17 cellular contexts compared by ENCODE assay signal in genomic region chr6:41062056-41062455, GRCh38. TPM values are rescaled to one million over a fixed set of nuclear protein-coding genes. Genes with fewer than 3 reads are reported as not detected.
DNase-seq lines count a peak whose midpoint lies in the region; ATAC-seq and TF ChIP-seq lines count a peak whose summit lies in the region.
"Had no signal": no experiment of that assay in that cellular context is flagged by ENCODE, and none has a peak within 500 bp of the region (broad histone marks: within the 10 kb centered on the region; RNA-seq: fewer than 3 reads in every experiment).

No MANE protein-coding gene starts in this region.

- no peak overlapping the region for H3K9ac ChIP-seq in trophoblast cell (ENCODE audit: low read length)
- H3K9ac ChIP-seq: BLaER1 had no signal

- H3K9me3 ChIP-seq in heart left ventricle (no peaks in the 10 kb centered on the region), trophoblast cell (ENCODE audit: insufficient read depth, low read depth, low read length) (no peaks in the 10 kb centered on the region), stomach (no peaks in the 10 kb centered on the region), testis (no peaks in the 10 kb centered on the region)
- H3K9me3 ChIP-seq: BLaER1 had no signal

- no peak overlapping the region for H3K4ac ChIP-seq in trophoblast cell (ENCODE audit: low read depth, low read length)

- TF ChIP-seq POLR2A in heart left ventricle (IDR thresholded peaks at IDR 0.05): no peak
- no peak for TF ChIP-seq POLR2A in stomach (IDR thresholded peaks at IDR 0.05)
- TF ChIP-seq POLR2A in testis (IDR thresholded peaks at IDR 0.05): no peak

- H3K36me3 ChIP-seq in heart left ventricle: peaks cover 0 to 59% (median 52%) of the 10 kb centered on the region in 9 donors
- peaks cover 1 to 2% of the 10 kb centered on the region in 2 experiments for H3K36me3 ChIP-seq in trophoblast cell (ENCODE audit: control insufficient read depth in 1 of 2, insufficient read depth in 2 of 2, low read length in 2 of 2)
- peaks cover 0 to 27% (median 15%) of the 10 kb centered on the region in 4 donors for H3K36me3 ChIP-seq in stomach
- H3K36me3 ChIP-seq in testis (ENCODE audit: low read depth, missing control alignments): no peaks in the 10 kb centered on the region

- no peak overlapping the region for H3K18ac ChIP-seq in trophoblast cell (ENCODE audit: low read length)

- ATAC-seq in heart left ventricle: no peak
- ATAC-seq: HepG2 had no signal

- no peak overlapping the region for H3K14ac ChIP-seq in trophoblast cell (ENCODE audit: low read length)

- no peak overlapping the region for H2AFZ ChIP-seq in trophoblast cell (ENCODE audit: insufficient read depth, low read length, poor library complexity)

- peaks cover 5% of the 10 kb centered on the region for H3K79me1 ChIP-seq in trophoblast cell (ENCODE audit: low read length)

- no peak overlapping the region for H4K91ac ChIP-seq in trophoblast cell (ENCODE audit: low read depth, low read length)

- intact Hi-C loops in heart left ventricle (cut with DNase I): loop anchor here in 5 of 10 donors (5.0 to 10.0 kb wide), 3 partner anchors 55 to 165 kb away; no protein-coding TSS in a partner anchor
- intact Hi-C loops in cardiac septum (cut with DNase I): no loop called here
- intact Hi-C loops in stomach (cut with DNase I; ENCODE audit: low total_unique reads): no loop called here
- intact Hi-C loops in testis (cut with DNase I; ENCODE audit: low total_unique reads): no loop called here

- peak overlapping the region in 7 of 12 donors; percentile 15 to 32 (median 19) for H3K4me3 ChIP-seq in heart left ventricle
- no peak overlapping the region for H3K4me3 ChIP-seq in trophoblast cell (ENCODE audit: low read depth, low read length)
- peak overlapping the region in 1 of 4 donors; percentile 0 for H3K4me3 ChIP-seq in stomach
- no peak overlapping the region for H3K4me3 ChIP-seq in testis
- H3K4me3 ChIP-seq: BLaER1 had no signal

- H3K4me1 ChIP-seq in heart left ventricle: peaks cover 0 to 68% (median 17%) of the 10 kb centered on the region in 12 donors
- peaks cover 11 to 18% of the 10 kb centered on the region in 2 experiments for H3K4me1 ChIP-seq in trophoblast cell (ENCODE audit: control insufficient read depth in 1 of 2, insufficient read depth in 2 of 2, low read length in 2 of 2)
- peaks cover 51 to 97% (median 77%) of the 10 kb centered on the region in 4 donors for H3K4me1 ChIP-seq in stomach
- peaks cover 7% of the 10 kb centered on the region for H3K4me1 ChIP-seq in testis

- no peak overlapping the region for H2BK120ac ChIP-seq in trophoblast cell (ENCODE audit: insufficient read depth, low read length, poor library complexity)

- H2BK12ac ChIP-seq in trophoblast cell (ENCODE audit: low read length): no peak overlapping the region

- H4K8ac ChIP-seq in trophoblast cell (ENCODE audit: low read depth, low read length): no peak overlapping the region

- H3K27ac ChIP-seq in heart left ventricle (peak overlapping the region in 9 of 12 donors; percentile 9 to 80 (median 46)), trophoblast cell (ENCODE audit: low read depth, low read length) (no peak overlapping the region), stomach (peak overlapping the region in 4 of 5 donors; percentile 56 to 87 (median 85)), testis (no peak overlapping the region)
- H3K27ac ChIP-seq: BLaER1 had no signal

- TF ChIP-seq EP300 in stomach (IDR thresholded peaks at IDR 0.05): no peak

- no peaks in the 10 kb centered on the region for H3K79me2 ChIP-seq in trophoblast cell (ENCODE audit: control insufficient read depth, insufficient read depth, low read length, poor library complexity)

- no peak overlapping the region for H4K12ac ChIP-seq in trophoblast cell (ENCODE audit: low read depth, low read length)

- TF ChIP-seq CTCF in heart left ventricle (IDR thresholded peaks at IDR 0.05) (no peak), stomach (IDR thresholded peaks at IDR 0.05) (no peak), testis (IDR thresholded peaks at IDR 0.05) (no peak)

- H2AK5ac ChIP-seq in trophoblast cell (ENCODE audit: low read length): no peak overlapping the region

- H3K27me3 ChIP-seq in heart left ventricle (no peaks in the 10 kb centered on the region), trophoblast cell (ENCODE audit: insufficient read depth, low read length) (no peaks in the 10 kb centered on the region), stomach (no peaks in the 10 kb centered on the region), testis (no peaks in the 10 kb centered on the region)
- H3K27me3 ChIP-seq: BLaER1 had no signal

- no peak overlapping the region for H3K4me2 ChIP-seq in trophoblast cell (ENCODE audit: low read length)
- H3K4me2 ChIP-seq: BLaER1 had no signal

- H3K23ac ChIP-seq in trophoblast cell (ENCODE audit: low read length): no peak overlapping the region

- 45 to 70% (median 65%) methylated on average over 1 of the region's 1 CpG for WGBS in heart left ventricle, 4 donors
- no CpG with 5 or more reads among the region's 1 CpG for WGBS in trophoblast cell (ENCODE audit: extremely low coverage, insufficient coverage, insufficient read length)
- 62 to 81% (median 72%) methylated on average over 1 of the region's 1 CpG for whole genome bisulfite sequencing in stomach, 5 donors
- WGBS in testis, 2 donors: 53 to 85% methylated on average over 1 of the region's 1 CpG

- H2BK5ac ChIP-seq in trophoblast cell (ENCODE audit: low read depth, low read length, poor library complexity): no peak overlapping the region

- DNase-seq in heart left ventricle (no peak), cardiac septum (ENCODE audit: low spot score) (no peak), amniotic epithelial cell (ENCODE audit: low read depth) (peak; percentile 25), trophoblast cell (peak; percentile 73 to 93), stomach (no peak), testis (no peak), SKM-1 treated with dmso at 0.1 percent for 144 hours (lab: John Stamatoyannopoulos, UW; ENCODE audit: unreplicated experiment) (no peak)
- DNase-seq: 8988T; AML-193; CD8-positive, alpha-beta memory T cell; DMS53; GF-D8; HCEC 1CT; HFFc6 had no signal

RNA-seq across cellular contexts. Expression of gene APOBEC2, which starts 9.1 kb away (rescaled TPM):
- 100 to 1,000 TPM; 139 to 524 (median 237) TPM for total RNA-seq in heart left ventricle
- polyA plus RNA-seq in heart left ventricle: 100 to 1,000 TPM in 1 of 2 donors, 10 to 100 TPM in 1; 72.3 to 237 TPM
- total RNA-seq in cardiac septum: 174 TPM
- polyA plus RNA-seq in trophoblast cell (2013): 0.60 and 0.69 TPM in 2 replicates
- 10 to 100 TPM in 1 of 5 donors, 1 to 10 TPM in 1, not detected in 3; 7.2 to 12.6 TPM for total RNA-seq in stomach
- 10 to 100 TPM in 2 of 3 donors, 1 to 10 TPM in 1; 7.6 to 36.7 (median 11.3) TPM for polyA plus RNA-seq in stomach
- 1 to 10 TPM in 1 of 2 donors, under 1 TPM in 1; 0.87 to 1.2 TPM for total RNA-seq in testis
- 8.5 TPM for polyA plus RNA-seq in testis (ENCODE audit: insufficient read depth, low read depth, low replicate concordance)
- total RNA-seq: CD8-positive, alpha-beta memory T cell; H4; HFFc6 had no signal
- polyA plus RNA-seq: CD8-positive, alpha-beta memory T cell; HepG2 had no signal

RNA-seq across cellular contexts. Expression of gene OARD1, which starts 10.1 kb away (rescaled TPM):
- total RNA-seq in heart left ventricle: 10 to 100 TPM; 12.8 to 21.8 (median 17.7) TPM
- 10 to 100 TPM; 26.6 to 28.1 TPM for polyA plus RNA-seq in heart left ventricle
- total RNA-seq in cardiac septum: 15.4 TPM
- 31.8 TPM in 2 replicates for polyA plus RNA-seq in trophoblast cell (2013)
- 10 to 100 TPM in 3 of 5 donors, 1 to 10 TPM in 2; 1.2 to 39.7 (median 26.4) TPM for total RNA-seq in stomach
- polyA plus RNA-seq in stomach: 10 to 100 TPM; 36.1 to 69.0 (median 36.6) TPM
- total RNA-seq in testis: 10 to 100 TPM; 47.6 to 55.8 TPM
- polyA plus RNA-seq in testis (ENCODE audit: insufficient read depth, low read depth, low replicate concordance): 90.8 TPM

RNA-seq across cellular contexts. Expression of gene NFYA, which starts 10.7 kb away (rescaled TPM):
- 10 to 100 TPM in 4 of 9 donors, 1 to 10 TPM in 5; 6.5 to 12.5 (median 9.7) TPM for total RNA-seq in heart left ventricle
- 1 to 10 TPM; 4.3 to 7.3 TPM for polyA plus RNA-seq in heart left ventricle
- 12.9 TPM for total RNA-seq in cardiac septum
- 39.9 and 41.2 TPM in 2 replicates for polyA plus RNA-seq in trophoblast cell (2013)
- 10 to 100 TPM in 4 of 5 donors, 1 to 10 TPM in 1; 8.1 to 35.0 (median 20.0) TPM for total RNA-seq in stomach
- 1 to 10 TPM; 5.0 to 7.6 (median 5.9) TPM for polyA plus RNA-seq in stomach
- total RNA-seq in testis: 10 to 100 TPM; 70.6 to 82.0 TPM
- 87.7 TPM for polyA plus RNA-seq in testis (ENCODE audit: insufficient read depth, low read depth, low replicate concordance)

RNA-seq across cellular contexts. Expression of gene TSPO2, which starts 19.8 kb away (rescaled TPM):
- total RNA-seq in heart left ventricle (not detected), cardiac septum (not detected), stomach (not detected), testis (not detected)
- polyA plus RNA-seq in heart left ventricle (not detected), stomach (1 to 10 TPM in 1 of 3 donors, under 1 TPM in 2; 0.15 to 1.4 (median 0.92) TPM), testis (ENCODE audit: insufficient read depth, low read depth, low replicate concordance) (not detected)
- not detected in 2 replicates for polyA plus RNA-seq in trophoblast cell (2013)
- total RNA-seq: CD8-positive, alpha-beta memory T cell; H4; HepG2; HFFc6 had no signal
- polyA plus RNA-seq: CD8-positive, alpha-beta memory T cell had no signal

RNA-seq across cellular contexts. Expression of gene UNC5CL, which starts 23.0 kb away (rescaled TPM):
- total RNA-seq in heart left ventricle (1 to 10 TPM in 1 of 9 donors, under 1 TPM in 8; 0.21 to 1.1 (median 0.50) TPM), cardiac septum (1.0 TPM), stomach (10 to 100 TPM in 4 of 5 donors, 1 to 10 TPM in 1; 2.3 to 84.8 (median 58.3) TPM), testis (1 to 10 TPM; 2.0 to 3.2 TPM)
- polyA plus RNA-seq in heart left ventricle (under 1 TPM; 0.50 to 0.65 TPM), stomach (10 to 100 TPM in 1 of 3 donors, 1 to 10 TPM in 2; 4.4 to 13.0 (median 9.7) TPM), testis (ENCODE audit: insufficient read depth, low read depth, low replicate concordance) (3.1 TPM)
- 0.57 and 0.70 TPM in 2 replicates for polyA plus RNA-seq in trophoblast cell (2013)
- total RNA-seq: HFFc6 had no signal

Comparison
In these comparisons a context has a peak if more than half of its experiments do, and no peak if none do; other contexts are left out.
1. DNase-seq: peak in amniotic epithelial cell (single experiment) and trophoblast cell (2 of 2); none in heart left ventricle (0 of 5), cardiac septum (single experiment), stomach (single experiment), testis (single experiment) and SKM-1 treated with dmso at 0.1 percent for 144 hours (single experiment).
2. H3K27ac ChIP-seq: peak in heart left ventricle (9 of 12) and stomach (4 of 5); none in trophoblast cell (single experiment) and testis (0 of 2).
3. H3K4me3 ChIP-seq: peak in heart left ventricle (7 of 12); none in trophoblast cell (single experiment) and testis (0 of 2).
4. RNA of gene APOBEC2, which starts 9.1 kb away (total RNA-seq): 139 to 524 TPM in heart left ventricle and 174 TPM in cardiac septum (single experiment); 0.87 to 1.2 TPM in testis and 7.2 to 12.6 TPM in stomach; every median in the first group is over 10 times any median in the second.